In genomic region chrX:136626237-136626636, GRCh38 we compare ENCODE assay signal across 15 cellular contexts. TPM values are rescaled to one million over a fixed set of nuclear protein-coding genes. Genes with fewer than 3 reads are reported as not detected.
A peak's percentile ranks its signal among the peaks of the same experiment; 100 is the strongest.
DNase-seq lines count a peak whose midpoint lies in the region; ATAC-seq and TF ChIP-seq lines count a peak whose summit lies in the region.
"Had no signal": no experiment of that assay in that cellular context is flagged by ENCODE, and none has a peak within 500 bp of the region (broad histone marks: within the 10 kb centered on the region; RNA-seq: fewer than 3 reads in every experiment).

No MANE protein-coding gene starts in this region.

- peaks cover 98% of the 10 kb centered on the region for H3K4me1 Mint-ChIP-seq in CD4-positive, alpha-beta T cell (ENCODE audit: low read depth)
- H3K4me1 Mint-ChIP-seq in activated T-helper 17 cell treated with anti-CD3 and anti-CD28 coated beads, Interleukin-2, amount 50 U/mL, for 72 hours, result peaks cover 53% of the 10 kb centered on the region

- no peaks in the 10 kb centered on the region for H3K9me3 ChIP-seq in CD4-positive, alpha-beta T cell (ENCODE audit: control insufficient read depth, low read length)
- H3K9me3 ChIP-seq in tibial artery, result no peaks in the 10 kb centered on the region
- H3K9me3 ChIP-seq: BE2C, heart left ventricle had no signal

- peak overlapping the region; percentile 31 for H3K4me3 Mint-ChIP-seq in CD4-positive, alpha-beta T cell
- H3K4me3 Mint-ChIP-seq in activated T-helper 17 cell treated with anti-CD3 and anti-CD28 coated beads, Interleukin-2, amount 50 U/mL, for 72 hours, result peak overlapping the region; percentile 63

- no peaks in the 10 kb centered on the region for H3K9me3 Mint-ChIP-seq in CD4-positive, alpha-beta T cell
- no peaks in the 10 kb centered on the region for H3K9me3 Mint-ChIP-seq in activated T-helper 17 cell treated with anti-CD3 and anti-CD28 coated beads, Interleukin-2, amount 50 U/mL, for 72 hours

- POLR2A ChIA-PET in CD4-positive, alpha-beta T cell (lab: Charles Lee), result interaction anchor here (1.3 to 6.5 kb wide), 9 partner anchors 8 to 69 kb away, joined by 4 to 70 read pairs (median 9); no protein-coding TSS in a partner anchor

- H3K27ac ChIP-seq in CD4-positive, alpha-beta T cell (ENCODE audit: low read depth, low read length), result no peak overlapping the region
- H3K27ac ChIP-seq in tibial artery, result no peak overlapping the region
- H3K27ac ChIP-seq: heart left ventricle, HL-60 had no signal

- no peak overlapping the region for H3K4me3 ChIP-seq in tibial artery
- H3K4me3 ChIP-seq: heart left ventricle had no signal

- no peak for TF ChIP-seq CTCF in CD4-positive, alpha-beta T cell (IDR thresholded peaks at IDR 0.05)
- TF ChIP-seq CTCF in tibial artery (IDR thresholded peaks at IDR 0.05), result no peak

- no peaks in the 10 kb centered on the region for H3K36me3 ChIP-seq in tibial artery
- H3K36me3 ChIP-seq: BE2C, heart left ventricle had no signal

- ATAC-seq in CD4-positive, alpha-beta T cell (ENCODE audit: poor library complexity), result no peak
- ATAC-seq in GM18861 (IDR thresholded peaks at IDR 0.05; ENCODE audit: unreplicated experiment) (peak; percentile 56), HG03469 (IDR thresholded peaks at IDR 0.05; ENCODE audit: unreplicated experiment) (peak; percentile 61), HG03196 (IDR thresholded peaks at IDR 0.05; ENCODE audit: unreplicated experiment) (no peak), GM19035 (IDR thresholded peaks at IDR 0.05; ENCODE audit: unreplicated experiment) (no peak)
- ATAC-seq in activated T-helper 17 cell treated with anti-CD3 and anti-CD28 coated beads, Interleukin-2, amount 50 U/mL, for 72 hours (replicated peaks), result peak; percentile 54
- ATAC-seq: heart left ventricle, left ventricle myocardium superior had no signal

- CTCF ChIA-PET in CD4-positive, alpha-beta T cell (lab: Charles Lee), result interaction anchor here (0.7 to 1.3 kb wide), 5 partner anchors 11 to 128 kb away, joined by 3 to 7 read pairs (median 6); no protein-coding TSS in a partner anchor

- no peak for DNase-seq in CD4-positive, alpha-beta T cell
- no peak for DNase-seq in central memory CD4-positive, alpha-beta T cell
- no peak for DNase-seq in tibial artery
- DNase-seq: BE2C, GDM1, heart left ventricle, left ventricle myocardium superior had no signal

- intact Hi-C loops in CD4-positive, alpha-beta T cell (cut with DNase I, micrococcal nuclease), result no loop called here
- intact Hi-C loops in tibial artery (cut with DNase I; ENCODE audit: low total_unique reads), result no loop called here

- no peaks in the 10 kb centered on the region for H3K36me3 Mint-ChIP-seq in CD4-positive, alpha-beta T cell (ENCODE audit: low read depth)
- peaks cover 7% of the 10 kb centered on the region for H3K36me3 Mint-ChIP-seq in activated T-helper 17 cell treated with anti-CD3 and anti-CD28 coated beads, Interleukin-2, amount 50 U/mL, for 72 hours (ENCODE audit: low read depth)

- no peaks in the 10 kb centered on the region for H3K4me1 ChIP-seq in tibial artery
- H3K4me1 ChIP-seq: BE2C, heart left ventricle had no signal

- no peaks in the 10 kb centered on the region for H3K27me3 ChIP-seq in CD4-positive, alpha-beta T cell (ENCODE audit: control insufficient read depth, insufficient read depth, low read length)
- H3K27me3 ChIP-seq in tibial artery, result no peaks in the 10 kb centered on the region
- H3K27me3 ChIP-seq: BE2C had no signal

- peak overlapping the region; percentile 69 for H3K27ac Mint-ChIP-seq in CD4-positive, alpha-beta T cell
- H3K27ac Mint-ChIP-seq in activated T-helper 17 cell treated with anti-CD3 and anti-CD28 coated beads, Interleukin-2, amount 50 U/mL, for 72 hours, result peak overlapping the region; percentile 93

- no peaks in the 10 kb centered on the region for H3K27me3 Mint-ChIP-seq in CD4-positive, alpha-beta T cell
- H3K27me3 Mint-ChIP-seq in activated T-helper 17 cell treated with anti-CD3 and anti-CD28 coated beads, Interleukin-2, amount 50 U/mL, for 72 hours, result no peaks in the 10 kb centered on the region

RNA-seq across cellular contexts. Expression of gene CD40LG, which starts 21.7 kb away (rescaled TPM):
- total RNA-seq in CD4-positive, alpha-beta T cell, result 10 to 100 TPM; 44.7 to 47.6 TPM
- total RNA-seq in activated T-helper 17 cell treated with anti-CD3 and anti-CD28 coated beads, Interleukin-2, amount 50 U/mL, for 72 hours, result 100 to 1,000 TPM in 1 of 2 donors, 10 to 100 TPM in 1; 87.0 to 110 TPM
- total RNA-seq: NCI-H460, SK-MEL-5 had no signal

Comparison
In these comparisons a context has a peak if more than half of its experiments do, and no peak if none do; other contexts are left out.
1. ATAC-seq: peak in GM18861 (single experiment), HG03469 (single experiment) and activated T-helper 17 cell treated with anti-CD3 and anti-CD28 coated beads, Interleukin-2, amount 50 U/mL, for 72 hours (single experiment); none in CD4-positive, alpha-beta T cell (single experiment), HG03196 (single experiment) and GM19035 (single experiment).